Comparison of ENCODE assay signal across 10 cellular contexts in genomic region chr19:12792853-12793289, GRCh38. TPM values are rescaled to one million over a fixed set of nuclear protein-coding genes. Genes with fewer than 3 reads are reported as not detected.
DNase-seq lines count a peak whose midpoint lies in the region; ATAC-seq and TF ChIP-seq lines count a peak whose summit lies in the region.
"Had no signal": no experiment of that assay in that cellular context is flagged by ENCODE, and none has a peak within 500 bp of the region (broad histone marks: within the 10 kb centered on the region; RNA-seq: fewer than 3 reads in every experiment).

No MANE protein-coding gene starts in this region.

- CTCF ChIA-PET in SK-N-SH (lab: Yijun Ruan, JAX) = interaction anchor here (1.0 to 17.1 kb wide), 8 partner anchors 9 to 172 kb away, joined by 3 to 447 read pairs (median 5); partner anchors contain the start of genes HOOK2, PRDX2, RNASEH2A and THSD8

- H3K4me2 ChIP-seq in SK-N-SH = peak overlapping the region; percentile 88

- no peaks in the 10 kb centered on the region for H3K27me3 ChIP-seq in SK-N-SH (ENCODE audit: insufficient read depth)
- H3K27me3 ChIP-seq in psoas muscle (ENCODE audit: insufficient read depth in 3 of 3, low read length in 2 of 3) = no peaks in the 10 kb centered on the region

- H3K4me1 ChIP-seq in SK-N-SH (ENCODE audit: control insufficient read depth in 1 of 2, insufficient read depth in 2 of 2, low read depth in 1 of 2, low read length in 1 of 2) (peaks cover 28 to 38% of the 10 kb centered on the region in 2 experiments), psoas muscle (peaks cover 22% of the 10 kb centered on the region)

- H3K36me3 ChIP-seq in SK-N-SH (replicated peaks in 1 of 2; ENCODE audit: control insufficient read depth in 1 of 2, insufficient read depth in 2 of 2, low read length in 1 of 2) (peaks cover 0 to 6% of the 10 kb centered on the region in 2 experiments), psoas muscle (ENCODE audit: insufficient read depth in 1 of 2, low read depth in 1 of 2) (peaks cover 0 to 2% of the 10 kb centered on the region in 2 donors)

- H3K27ac ChIP-seq in SK-N-SH (ENCODE audit: low read depth in 2 of 2, low read length in 1 of 2) (peak overlapping the region; percentile 86 to 90), psoas muscle (peak overlapping the region; percentile 99)

- TF ChIP-seq EP300 in SK-N-SH (IDR thresholded peaks at IDR 0.05; ENCODE audit: borderline replicate concordance in 1 of 2, low read depth in 1 of 2, low read length in 1 of 2) = no peak

- H3K9me3 ChIP-seq in SK-N-SH (no peaks in the 10 kb centered on the region), psoas muscle (no peaks in the 10 kb centered on the region)

- no peak for DNase-seq in SK-N-SH
- DNase-seq in epithelial cell of proximal tubule (ENCODE audit: low read depth) = no peak
- peak in 1 of 2 donors; percentile 14 for DNase-seq in psoas muscle

- POLR2A ChIA-PET in SK-N-SH (lab: Yijun Ruan, JAX) = interaction anchor here (0.7 to 4.4 kb wide), 13 partner anchors 9 to 201 kb away, joined by 3 to 88 read pairs (median 4); partner anchors contain the start of genes GCDH, PRDX2 and THSD8

- H3K4me3 ChIP-seq in GM12875 (ENCODE audit: low read depth, low read length) (peak overlapping the region; percentile 95), SK-N-SH (ENCODE audit: low read depth in 2 of 2, low read length in 1 of 2) (peak overlapping the region; percentile 80 to 88), epithelial cell of proximal tubule (ENCODE audit: low read depth, low read length) (peak overlapping the region; percentile 96), psoas muscle (peak overlapping the region; percentile 99)

- peak overlapping the region; percentile 95 for H3K9ac ChIP-seq in SK-N-SH

- H2AFZ ChIP-seq in SK-N-SH (ENCODE audit: low read depth) = no peak overlapping the region

- H3K9me2 ChIP-seq in SK-N-SH = no peaks in the 10 kb centered on the region

- TF ChIP-seq CTCF in GM12875 (IDR thresholded peaks at IDR 0.05; ENCODE audit: borderline replicate concordance, insufficient read depth, low read depth, low read length) (no peak), SK-N-SH (IDR thresholded peaks at IDR 0.05) (no peak), epithelial cell of proximal tubule (conservative IDR thresholded peaks at IDR 0.05; ENCODE audit: low read depth, low read length) (no peak), psoas muscle (IDR thresholded peaks at IDR 0.05) (no peak)

- peaks cover 45% of the 10 kb centered on the region for H3F3A ChIP-seq in SK-N-SH (replicated peaks; ENCODE audit: insufficient read depth)

- H4K20me1 ChIP-seq in SK-N-SH (ENCODE audit: insufficient read depth) = peaks cover 17% of the 10 kb centered on the region

- ATAC-seq in psoas muscle = no peak
- ATAC-seq in GM18867 (IDR thresholded peaks at IDR 0.05; ENCODE audit: unreplicated experiment) = no peak
- ATAC-seq in GM19328 (IDR thresholded peaks at IDR 0.05; ENCODE audit: unreplicated experiment) = no peak
- ATAC-seq in HG03354 (IDR thresholded peaks at IDR 0.05; ENCODE audit: poor library complexity, severe bottlenecking, unreplicated experiment) = no peak
- no peak for ATAC-seq in HG03469 (IDR thresholded peaks at IDR 0.05; ENCODE audit: unreplicated experiment)

- no peak for TF ChIP-seq RAD21 in SK-N-SH (IDR thresholded peaks at IDR 0.05; ENCODE audit: low read length)

- WGBS in SK-N-SH (ENCODE audit: low lambda C conversion rate) = under 1% methylated on average over 19 of the region's 22 CpGs
- 1 to 2% (median 1%) methylated on average over 22 of the region's 22 CpGs for WGBS in psoas muscle, 3 donors

- peaks cover 20% of the 10 kb centered on the region for H3K79me2 ChIP-seq in SK-N-SH (ENCODE audit: insufficient read depth)

- intact Hi-C loops in psoas muscle (cut with DNase I) = no loop called here

TF ChIP-seq in SK-N-SH, 30 proteins besides CTCF, POLR2A, EP300 and RAD21:
- TF ChIP-seq MEF2A (IDR thresholded peaks at IDR 0.05; ENCODE audit: borderline replicate concordance, low read depth) = no peak
- TF ChIP-seq POLR2AphosphoS5 (IDR thresholded peaks at IDR 0.05; ENCODE audit: low read depth, low read length) = 0 out of 2 replicates have a peak, but pooled peaks have one; percentile 38

RNA-seq across cellular contexts. Expression of gene JUNB, which starts 1.6 kb away (rescaled TPM):
- 165 and 224 TPM in 2 replicates for polyA plus RNA-seq in SK-N-SH (2012; rRNA removed)
- 80.7 and 113 TPM in 2 replicates for polyA plus RNA-seq in SK-N-SH (2012; cell fraction: cytosol; rRNA removed)
- 422 and 954 TPM in 2 replicates for polyA plus RNA-seq in SK-N-SH (2012; cell fraction: nucleus; rRNA removed)
- 127 and 251 TPM in 2 replicates for total RNA-seq in epithelial cell of proximal tubule
- total RNA-seq in psoas muscle = 100 to 1,000 TPM in 2 of 4 donors, 10 to 100 TPM in 2; 29.2 to 217 (median 73.6) TPM
- polyA plus RNA-seq in psoas muscle = 100 to 1,000 TPM in 1 of 3 donors, 10 to 100 TPM in 2; 25.1 to 145 (median 31.9) TPM

RNA-seq across cellular contexts. Expression of gene PRDX2, which starts 8.7 kb away (rescaled TPM):
- 215 and 341 TPM in 2 replicates for polyA plus RNA-seq in SK-N-SH (2012; rRNA removed)
- 167 and 232 TPM in 2 replicates for polyA plus RNA-seq in SK-N-SH (2012; cell fraction: cytosol; rRNA removed)
- 138 and 161 TPM in 2 replicates for polyA plus RNA-seq in SK-N-SH (2012; cell fraction: nucleus; rRNA removed)
- 463 and 571 TPM in 2 replicates for total RNA-seq in epithelial cell of proximal tubule
- total RNA-seq in psoas muscle = 100 to 1,000 TPM; 273 to 419 (median 370) TPM
- polyA plus RNA-seq in psoas muscle = 100 to 1,000 TPM; 329 to 535 (median 396) TPM

RNA-seq across cellular contexts. Expression of gene THSD8, which starts 9.0 kb away (rescaled TPM):
- polyA plus RNA-seq in SK-N-SH (2012; rRNA removed) = not detected in 2 replicates
- 0.33 TPM in 1 of 2 replicates, not detected in the other for polyA plus RNA-seq in SK-N-SH (2012; cell fraction: cytosol; rRNA removed)
- 2.9 TPM in 1 of 2 replicates, not detected in the other for polyA plus RNA-seq in SK-N-SH (2012; cell fraction: nucleus; rRNA removed)
- not detected in 2 replicates for total RNA-seq in epithelial cell of proximal tubule
- 1 to 10 TPM in 3 of 4 donors, under 1 TPM in 1; 0.92 to 3.2 (median 2.0) TPM for total RNA-seq in psoas muscle
- 1 to 10 TPM; 1.9 to 2.5 (median 2.0) TPM for polyA plus RNA-seq in psoas muscle
- total RNA-seq: LHCN-M2, renal cortical epithelial cell had no signal

RNA-seq across cellular contexts. Expression of gene RNASEH2A, which starts 13.5 kb away (rescaled TPM):
- 35.2 and 48.1 TPM in 2 replicates for polyA plus RNA-seq in SK-N-SH (2012; rRNA removed)
- polyA plus RNA-seq in SK-N-SH (2012; cell fraction: cytosol; rRNA removed) = 29.8 and 35.8 TPM in 2 replicates
- polyA plus RNA-seq in SK-N-SH (2012; cell fraction: nucleus; rRNA removed) = 33.6 and 59.2 TPM in 2 replicates
- total RNA-seq in epithelial cell of proximal tubule = 49.6 and 62.7 TPM in 2 replicates
- total RNA-seq in psoas muscle = 1 to 10 TPM; 2.4 to 5.0 (median 3.0) TPM
- 1 to 10 TPM; 3.6 to 9.0 (median 8.6) TPM for polyA plus RNA-seq in psoas muscle

RNA-seq across cellular contexts. Expression of gene HOOK2, which starts 17.5 kb away (rescaled TPM):
- polyA plus RNA-seq in SK-N-SH (2012; rRNA removed) (23.9 and 33.0 TPM in 2 replicates), psoas muscle (10 to 100 TPM; 11.3 to 21.7 (median 19.0) TPM)
- polyA plus RNA-seq in SK-N-SH (2012; cell fraction: cytosol; rRNA removed) = 11.7 and 19.1 TPM in 2 replicates
- polyA plus RNA-seq in SK-N-SH (2012; cell fraction: nucleus; rRNA removed) = 154 and 162 TPM in 2 replicates
- total RNA-seq in epithelial cell of proximal tubule (12.3 and 26.3 TPM in 2 replicates), psoas muscle (10 to 100 TPM; 20.3 to 33.0 (median 23.8) TPM)
